ENCODE assay signal across 13 cellular contexts in the genomic region with DNA sequence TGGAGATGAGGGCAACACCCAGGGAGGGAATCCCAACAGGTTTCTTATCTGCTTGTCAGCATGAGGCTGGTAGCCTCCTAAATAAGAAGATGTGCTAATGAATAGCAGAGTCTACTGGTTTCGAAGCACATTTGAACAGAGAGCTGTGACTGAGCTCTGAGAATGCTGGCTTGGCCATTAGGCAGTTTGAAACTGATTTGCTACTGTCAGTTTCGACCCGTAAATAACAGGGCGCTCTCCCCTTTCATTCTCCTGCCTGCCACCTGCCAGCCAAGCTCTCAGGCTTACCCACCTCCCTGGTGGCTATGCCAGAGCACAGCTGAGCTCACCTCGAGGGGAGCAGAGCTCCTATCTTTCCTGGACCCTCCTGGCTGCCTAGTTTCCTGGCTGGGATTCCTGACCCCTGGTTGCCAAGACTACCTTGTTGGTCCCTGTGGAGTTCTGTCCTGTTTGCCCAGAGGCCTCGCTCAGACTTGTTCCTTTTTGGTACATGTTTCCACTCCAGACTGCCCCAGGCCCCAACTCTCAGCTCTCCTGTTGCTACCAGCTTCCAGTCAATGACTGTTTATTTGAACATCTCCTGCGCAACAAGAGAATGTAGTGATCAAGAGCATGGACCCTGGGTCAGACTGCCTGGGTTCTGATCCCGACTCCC.
A peak's percentile ranks its signal among the peaks of the same experiment; 100 is the strongest.
DNase-seq lines count a peak whose midpoint lies in the region; ATAC-seq and FAIRE-seq lines count a peak whose summit lies in the region.
"Had no signal": no experiment of that assay in that cellular context is flagged by ENCODE, and none has a peak within 500 bp of the region (broad histone marks: within the 10 kb centered on the region; RNA-seq: fewer than 3 reads in every experiment).

No MANE protein-coding gene starts in this region.

- H3K4me3 ChIP-seq in mesenchymal stem cell (ENCODE audit: insufficient read depth in 1 of 2, low read depth in 1 of 2, low read length in 2 of 2): no peak overlapping the region
- H3K4me3 ChIP-seq: smooth muscle cell had no signal

- in situ Hi-C loops in ACHN (cut with HindIII; ENCODE audit: low pct_ligation_motif_present, low pct_unique_long_range_greater_than_20kb, low sequenced_read_pairs): no loop called here

- H2BK15ac ChIP-seq in mesenchymal stem cell (ENCODE audit: low read depth, poor library complexity, severe bottlenecking): no peak overlapping the region

- no peak overlapping the region for H3K4me2 ChIP-seq in mesenchymal stem cell (ENCODE audit: low read length, poor library complexity, severe bottlenecking)
- H3K4me2 ChIP-seq: smooth muscle cell had no signal

- peaks cover 7 to 11% of the 10 kb centered on the region in 2 experiments for H3K36me3 ChIP-seq in mesenchymal stem cell (ENCODE audit: control insufficient read depth in 1 of 2, insufficient read depth in 2 of 2, low read depth in 1 of 2, low read length in 2 of 2)

- peak overlapping the region; percentile 62 for H4K8ac ChIP-seq in mesenchymal stem cell (ENCODE audit: low read length)

- no peak for FAIRE-seq in urothelium cell line (lab: Jason Lieb, UNC)

- H2BK12ac ChIP-seq in mesenchymal stem cell (ENCODE audit: low read length in 2 of 2): no peak overlapping the region

- DNase-seq in RPMI8226 (peak; percentile 80), mesenchymal stem cell (no peak), NCI-H1092 (lab: John Stamatoyannopoulos, UW) (no peak), urothelium cell line (ENCODE audit: low spot score) (no peak), COR-L47 (lab: John Stamatoyannopoulos, UW) (no peak), ACHN (no peak)
- DNase-seq: activated T-cell treated with anti-CD3 and anti-CD28 coated beads, Interleukin-2, amount 50 U/mL, for 72 hours; amygdala; NCI-H748 treated with DMSO at 0.1 percent for 48 hours had no signal

- no peaks in the 10 kb centered on the region for H3K27me3 ChIP-seq in mesenchymal stem cell (ENCODE audit: control insufficient read depth in 1 of 2, insufficient read depth in 1 of 2, low read length in 2 of 2)

- no peak overlapping the region for H2AFZ ChIP-seq in mesenchymal stem cell (ENCODE audit: low read depth, low read length)

- peaks cover 4% of the 10 kb centered on the region for H3K4me1 ChIP-seq in mesenchymal stem cell (ENCODE audit: control insufficient read depth, insufficient read depth, low read depth, low read length)

- ATAC-seq in GM18907 (IDR thresholded peaks at IDR 0.05; ENCODE audit: unreplicated experiment) (peak; percentile 40), HG02938 (IDR thresholded peaks at IDR 0.05; ENCODE audit: unreplicated experiment) (peak; percentile 70)
- ATAC-seq: activated T-cell treated with anti-CD3 and anti-CD28 coated beads, Interleukin-2, amount 50 U/mL, for 72 hours; Right ventricle myocardium inferior had no signal

- no peak overlapping the region for H4K91ac ChIP-seq in mesenchymal stem cell (ENCODE audit: low read length)

- H3K14ac ChIP-seq in mesenchymal stem cell (ENCODE audit: low read length in 2 of 2): no peak overlapping the region

- H3K27ac ChIP-seq in mesenchymal stem cell (ENCODE audit: low read length, poor library complexity, severe bottlenecking): no peak overlapping the region

- H3K23ac ChIP-seq in mesenchymal stem cell (ENCODE audit: low read length in 2 of 2): no peak overlapping the region

- peaks cover 1% of the 10 kb centered on the region for H3K79me1 ChIP-seq in mesenchymal stem cell (replicated peaks; ENCODE audit: low read length, poor library complexity, severe bottlenecking)

- H3K9ac ChIP-seq in mesenchymal stem cell (ENCODE audit: low read length): no peak overlapping the region

- H3K9me3 ChIP-seq in mesenchymal stem cell (ENCODE audit: control insufficient read depth, low read length): no peaks in the 10 kb centered on the region

- H3K18ac ChIP-seq in mesenchymal stem cell (ENCODE audit: low read depth in 1 of 2, low read length in 2 of 2): no peak overlapping the region

- no peak overlapping the region for H2BK5ac ChIP-seq in mesenchymal stem cell (ENCODE audit: low read depth, low read length, poor library complexity, severe bottlenecking)

- WGBS in mesenchymal stem cell: 89% methylated on average over 8 of the region's 8 CpGs

- H3K4ac ChIP-seq in mesenchymal stem cell (ENCODE audit: low read depth in 1 of 2, low read length in 2 of 2): no peak overlapping the region

- no peak overlapping the region for H2AK5ac ChIP-seq in mesenchymal stem cell (ENCODE audit: low read length, severe bottlenecking)

- H2BK120ac ChIP-seq in mesenchymal stem cell (ENCODE audit: low read depth, low read length): no peak overlapping the region
